In genomic region chr1:155912056-155912536, GRCh38 we compare ENCODE assay signal across 10 cellular contexts. TPM values are rescaled to one million over a fixed set of nuclear protein-coding genes. Genes with fewer than 3 reads are reported as not detected.
A peak's percentile ranks its signal among the peaks of the same experiment; 100 is the strongest.
DNase-seq lines count a peak whose midpoint lies in the region; ATAC-seq, FAIRE-seq and TF ChIP-seq lines count a peak whose summit lies in the region.
"Had no signal": no experiment of that assay in that cellular context is flagged by ENCODE, and none has a peak within 500 bp of the region (broad histone marks: within the 10 kb centered on the region; RNA-seq: fewer than 3 reads in every experiment).

No MANE protein-coding gene starts in this region.

- H3K27ac ChIP-seq in kidney (ENCODE audit: low read depth in 2 of 2, low read length in 2 of 2), result peak overlapping the region; percentile 81 to 90
- peak overlapping the region; percentile 83 to 93 for H3K27ac ChIP-seq in thoracic aorta

- peaks cover 24% of the 10 kb centered on the region for H3K4me1 Mint-ChIP-seq in activated T-cell treated with anti-CD3 and anti-CD28 coated beads, Interleukin-2, amount 50 U/mL, for 4 hours (ENCODE audit: low read depth)
- H3K4me1 Mint-ChIP-seq in activated CD4-positive, alpha-beta memory T cell treated with anti-CD3 and anti-CD28 coated beads for 36 hours (ENCODE audit: low read depth), result peaks cover 22% of the 10 kb centered on the region

- ATAC-seq in activated T-cell treated with anti-CD3 and anti-CD28 coated beads, Interleukin-2, amount 50 U/mL, for 4 hours, result no peak
- ATAC-seq in thoracic aorta (ENCODE audit: insufficient number of reproducible peaks, low FRiP score, low read depth) (no peak), GM19324 (IDR thresholded peaks at IDR 0.05; ENCODE audit: low FRiP score, unreplicated experiment) (no peak), GM18861 (IDR thresholded peaks at IDR 0.05; ENCODE audit: unreplicated experiment) (no peak)

- no peak overlapping the region for H3K9ac ChIP-seq in kidney (ENCODE audit: low read length in 2 of 2)

- CTCF ChIA-PET in activated CD4-positive, alpha-beta memory T cell treated with anti-CD3 and anti-CD28 coated beads for 36 hours (lab: Charles Lee), result interaction anchor here (0.7 kb wide), 1 partner anchor 19 kb away, joined by 4 read pairs; no protein-coding TSS in a partner anchor

- no peaks in the 10 kb centered on the region for H3K9me3 ChIP-seq in kidney (ENCODE audit: control insufficient read depth in 1 of 2, low read length in 2 of 2)
- H3K9me3 ChIP-seq in thoracic aorta, result no peaks in the 10 kb centered on the region

- H3K27me3 ChIP-seq in thoracic aorta (replicated peaks; ENCODE audit: insufficient read depth), result no peaks in the 10 kb centered on the region

- POLR2A ChIA-PET in activated CD4-positive, alpha-beta memory T cell treated with anti-CD3 and anti-CD28 coated beads for 36 hours (lab: Charles Lee), result interaction anchor here (0.5 to 1.3 kb wide), 5 partner anchors 21 to 1305 kb away, joined by 3 to 4 read pairs (median 3); partner anchors contain the start of gene KHDC4

- no peak for DNase-seq in activated T-cell treated with anti-CD3 and anti-CD28 coated beads, Interleukin-2, amount 50 U/mL, for 4 hours
- DNase-seq in activated T-cell treated with anti-CD3 and anti-CD28 coated beads for 4 hours (no peak), kidney (no peak), thoracic aorta (ENCODE audit: low spot score) (no peak), amniotic stem cell (lab: John Stamatoyannopoulos, UW) (no peak)
- no peak for DNase-seq in activated CD4-positive, alpha-beta memory T cell treated with anti-CD3 and anti-CD28 coated beads for 36 hours
- DNase-seq: activated CD8-positive, alpha-beta memory T cell treated with anti-CD3 and anti-CD28 coated beads, Interleukin-2, amount 50 U/mL, for 48 hours had no signal

- no peaks in the 10 kb centered on the region for H3K9me3 Mint-ChIP-seq in activated T-cell treated with anti-CD3 and anti-CD28 coated beads, Interleukin-2, amount 50 U/mL, for 4 hours
- H3K9me3 Mint-ChIP-seq in activated CD4-positive, alpha-beta memory T cell treated with anti-CD3 and anti-CD28 coated beads for 36 hours, result no peaks in the 10 kb centered on the region

- H3K27ac Mint-ChIP-seq in activated CD4-positive, alpha-beta memory T cell treated with anti-CD3 and anti-CD28 coated beads for 36 hours, result peak overlapping the region; percentile 96

- H3K4me3 Mint-ChIP-seq in activated T-cell treated with anti-CD3 and anti-CD28 coated beads, Interleukin-2, amount 50 U/mL, for 4 hours, result peak overlapping the region; percentile 93
- H3K4me3 Mint-ChIP-seq in activated CD4-positive, alpha-beta memory T cell treated with anti-CD3 and anti-CD28 coated beads for 36 hours, result peak overlapping the region; percentile 97

- FAIRE-seq in kidney (lab: Jason Lieb, UNC), result no peak

- H3K36me3 Mint-ChIP-seq in activated T-cell treated with anti-CD3 and anti-CD28 coated beads, Interleukin-2, amount 50 U/mL, for 4 hours (ENCODE audit: insufficient read depth), result peaks cover 32% of the 10 kb centered on the region
- peaks cover 47% of the 10 kb centered on the region for H3K36me3 Mint-ChIP-seq in activated CD4-positive, alpha-beta memory T cell treated with anti-CD3 and anti-CD28 coated beads for 36 hours

- TF ChIP-seq CTCF in kidney (IDR thresholded peaks at IDR 0.05; ENCODE audit: borderline replicate concordance, extremely low read depth, insufficient read depth) (no peak), thoracic aorta (IDR thresholded peaks at IDR 0.05) (no peak)

- intact Hi-C loops in activated CD4-positive, alpha-beta memory T cell treated with anti-CD3 and anti-CD28 coated beads for 36 hours (cut with micrococcal nuclease), result loop anchor here (10.0 kb wide), 1 partner anchor 227 kb away; the partner anchor contains the start of genes DAP3 and YY1AP1
- intact Hi-C loops in kidney (cut with DNase I), result no loop called here

- H3K4me1 ChIP-seq in kidney (ENCODE audit: control insufficient read depth in 1 of 2, insufficient read depth in 1 of 2, low read depth in 1 of 2, low read length in 2 of 2) (peaks cover 0 to 7% of the 10 kb centered on the region in 2 donors), thoracic aorta (ENCODE audit: control insufficient read depth in 1 of 2, low read depth in 2 of 2) (peaks cover 15 to 46% of the 10 kb centered on the region in 2 donors)

- H3K36me3 ChIP-seq in kidney (ENCODE audit: control insufficient read depth in 1 of 2, insufficient read depth in 2 of 2, low read length in 2 of 2), result peaks cover 23 to 33% of the 10 kb centered on the region in 2 donors
- peaks cover 44% of the 10 kb centered on the region for H3K36me3 ChIP-seq in thoracic aorta

- no peaks in the 10 kb centered on the region for H3K27me3 Mint-ChIP-seq in activated T-cell treated with anti-CD3 and anti-CD28 coated beads, Interleukin-2, amount 50 U/mL, for 4 hours (ENCODE audit: low read depth)
- no peaks in the 10 kb centered on the region for H3K27me3 Mint-ChIP-seq in activated CD4-positive, alpha-beta memory T cell treated with anti-CD3 and anti-CD28 coated beads for 36 hours

- H3K4me3 ChIP-seq in kidney (ENCODE audit: low read length in 2 of 2) (no peak overlapping the region), thoracic aorta (peak overlapping the region; percentile 96)

RNA-seq across cellular contexts. Expression of gene RIT1, which starts 0.9 kb away (rescaled TPM):
- 10 to 100 TPM; 15.6 to 25.0 (median 17.9) TPM for total RNA-seq in activated T-cell treated with anti-CD3 and anti-CD28 coated beads, Interleukin-2, amount 50 U/mL, for 4 hours
- 10 to 100 TPM; 19.1 to 21.1 TPM for total RNA-seq in activated CD4-positive, alpha-beta memory T cell treated with anti-CD3 and anti-CD28 coated beads for 36 hours
- total RNA-seq in kidney, result 40.8 TPM
- polyA plus RNA-seq in kidney (ENCODE audit: insufficient read depth, low read depth, low replicate concordance), result 33.2 TPM
- 10 to 100 TPM; 27.1 to 42.8 TPM for total RNA-seq in thoracic aorta

RNA-seq across cellular contexts. Expression of gene KHDC4, which starts 22.1 kb away (rescaled TPM):
- total RNA-seq in activated T-cell treated with anti-CD3 and anti-CD28 coated beads, Interleukin-2, amount 50 U/mL, for 4 hours, result 10 to 100 TPM; 32.2 to 38.3 (median 37.9) TPM
- 10 to 100 TPM; 66.1 to 70.2 TPM for total RNA-seq in activated CD4-positive, alpha-beta memory T cell treated with anti-CD3 and anti-CD28 coated beads for 36 hours
- total RNA-seq in kidney, result 57.4 TPM
- polyA plus RNA-seq in kidney (ENCODE audit: insufficient read depth, low read depth, low replicate concordance), result 19.8 TPM
- total RNA-seq in thoracic aorta, result 10 to 100 TPM; 50.6 to 56.9 TPM

RNA-seq across cellular contexts. Expression of gene RXFP4, which starts 29.3 kb away (rescaled TPM):
- total RNA-seq in activated T-cell treated with anti-CD3 and anti-CD28 coated beads, Interleukin-2, amount 50 U/mL, for 4 hours, result not detected
- total RNA-seq in activated CD4-positive, alpha-beta memory T cell treated with anti-CD3 and anti-CD28 coated beads for 36 hours, result not detected
- total RNA-seq in kidney (not detected), thoracic aorta (not detected)
- polyA plus RNA-seq in kidney (ENCODE audit: insufficient read depth, low read depth, low replicate concordance), result 0.32 TPM
- polyA plus RNA-seq: BJ had no signal

RNA-seq across cellular contexts. Expression of gene SYT11, which starts 52.7 kb away (rescaled TPM):
- 1 to 10 TPM; 4.6 to 8.0 (median 5.4) TPM for total RNA-seq in activated T-cell treated with anti-CD3 and anti-CD28 coated beads, Interleukin-2, amount 50 U/mL, for 4 hours
- 10 to 100 TPM; 25.0 to 25.1 TPM for total RNA-seq in activated CD4-positive, alpha-beta memory T cell treated with anti-CD3 and anti-CD28 coated beads for 36 hours
- 16.8 TPM for total RNA-seq in kidney
- polyA plus RNA-seq in kidney (ENCODE audit: insufficient read depth, low read depth, low replicate concordance), result 8.4 TPM
- 10 to 100 TPM; 49.5 to 62.4 TPM for total RNA-seq in thoracic aorta

RNA-seq across cellular contexts. Expression of gene GON4L, which starts 55.1 kb away (rescaled TPM):
- 10 to 100 TPM; 42.6 to 48.4 (median 47.8) TPM for total RNA-seq in activated T-cell treated with anti-CD3 and anti-CD28 coated beads, Interleukin-2, amount 50 U/mL, for 4 hours
- 10 to 100 TPM; 48.0 to 51.2 TPM for total RNA-seq in activated CD4-positive, alpha-beta memory T cell treated with anti-CD3 and anti-CD28 coated beads for 36 hours
- total RNA-seq in kidney (62.1 TPM), thoracic aorta (10 to 100 TPM; 39.3 to 83.2 TPM)
- 14.2 TPM for polyA plus RNA-seq in kidney (ENCODE audit: insufficient read depth, low read depth, low replicate concordance)
